Comparison of ENCODE assay signal across 16 cellular contexts in the genomic region with DNA sequence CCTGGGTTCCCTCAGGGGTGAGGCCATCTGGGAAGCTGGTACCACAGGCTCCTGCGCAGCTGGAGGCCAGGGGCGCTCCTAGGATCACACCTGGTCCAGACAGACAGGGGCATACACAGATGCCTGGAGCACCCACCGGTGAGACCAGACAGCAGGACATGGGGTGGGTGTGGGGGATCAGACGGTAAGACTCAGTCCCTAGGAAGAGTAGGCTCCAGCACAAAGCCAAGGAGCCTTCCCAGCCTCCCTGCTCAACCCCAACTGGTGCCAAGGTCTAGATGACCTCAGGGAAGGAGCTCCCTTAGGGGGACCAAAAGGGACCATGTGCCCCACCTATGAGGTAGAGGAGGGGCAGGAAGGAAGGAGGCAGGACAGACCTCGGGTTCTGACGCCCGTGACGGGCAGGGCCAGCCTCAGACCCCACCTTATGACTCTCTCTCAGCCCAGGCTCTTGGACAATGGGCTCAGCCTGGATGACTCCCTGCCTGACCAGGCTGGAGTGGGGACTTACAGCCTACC. TPM values are rescaled to one million over a fixed set of nuclear protein-coding genes. Genes with fewer than 3 reads are reported as not detected.
"Had no signal": no experiment of that assay in that cellular context is flagged by ENCODE, and none has a peak within 500 bp of the region (broad histone marks: within the 10 kb centered on the region; RNA-seq: fewer than 3 reads in every experiment).

No MANE protein-coding gene starts in this region.

- ATAC-seq: activated CD8-positive, alpha-beta T cell treated with anti-CD3 and anti-CD28 coated beads for 36 hours; gastroesophageal sphincter; naive thymus-derived CD4-positive, alpha-beta T cell; sciatic nerve had no signal

- H3K27me3 Mint-ChIP-seq: activated CD8-positive, alpha-beta T cell treated with anti-CD3 and anti-CD28 coated beads for 36 hours; naive thymus-derived CD4-positive, alpha-beta T cell had no signal

- H3K27ac Mint-ChIP-seq: activated CD8-positive, alpha-beta T cell treated with anti-CD3 and anti-CD28 coated beads for 36 hours; activated naive CD4-positive, alpha-beta T cell treated with anti-CD3 and anti-CD28 coated beads, Interleukin-2, amount 10 ng/mL, durations not matched to agents 7 days and 5 days; activated T-helper 2 cell treated with anti-CD3 and anti-CD28 coated beads, Interferon-gamma antibody, Interleukin-2, Interleukin-4, amounts not matched to agents 10 μg/mL and 5 μg/mL and 100 μg/mL, durations not matched to agents 14 hours and 24 hours and 36 hours had no signal

- DNase-seq: activated CD4-positive, alpha-beta T cell treated with anti-CD3 and anti-CD28 coated beads for 4 hours; activated CD8-positive, alpha-beta memory T cell treated with anti-CD3 and anti-CD28 coated beads, Interleukin-2, amount 50 U/mL, for 4 hours; activated CD8-positive, alpha-beta T cell treated with anti-CD3 and anti-CD28 coated beads for 36 hours; activated naive CD4-positive, alpha-beta T cell treated with anti-CD3 and anti-CD28 coated beads, Interleukin-2, amount 10 ng/mL, durations not matched to agents 7 days and 5 days; central memory CD4-positive, alpha-beta T cell; effector memory CD4-positive, alpha-beta T cell; kidney glomerular epithelial cell; midbrain; naive thymus-derived CD4-positive, alpha-beta T cell; stimulated activated naive CD4-positive, alpha-beta T cell treated with Interleukin-2 at 50 U/mL for 16 hours; T-helper 1 cell had no signal

- H3K9me3 Mint-ChIP-seq: activated CD8-positive, alpha-beta T cell treated with anti-CD3 and anti-CD28 coated beads for 36 hours; activated naive CD4-positive, alpha-beta T cell treated with anti-CD3 and anti-CD28 coated beads, Interleukin-2, amount 10 ng/mL, durations not matched to agents 7 days and 5 days; activated T-helper 2 cell treated with anti-CD3 and anti-CD28 coated beads, Interferon-gamma antibody, Interleukin-2, Interleukin-4, amounts not matched to agents 10 μg/mL and 5 μg/mL and 100 μg/mL, durations not matched to agents 14 hours and 24 hours and 36 hours; naive thymus-derived CD4-positive, alpha-beta T cell had no signal

- H3K4me3 Mint-ChIP-seq: activated CD8-positive, alpha-beta T cell treated with anti-CD3 and anti-CD28 coated beads for 36 hours; activated naive CD4-positive, alpha-beta T cell treated with anti-CD3 and anti-CD28 coated beads, Interleukin-2, amount 10 ng/mL, durations not matched to agents 7 days and 5 days; naive thymus-derived CD4-positive, alpha-beta T cell had no signal

RNA-seq across cellular contexts. Expression of gene ASTL, which starts 0.6 kb away (rescaled TPM):
- total RNA-seq: gastroesophageal sphincter, lung, temporal lobe had no signal

RNA-seq across cellular contexts. Expression of gene ADRA2B, which starts 21.3 kb away (rescaled TPM):
- total RNA-seq: temporal lobe had no signal
